25 cellular contexts compared by ENCODE assay signal in genomic region chr6:123681957-123682462, GRCh38. TPM values are rescaled to one million over a fixed set of nuclear protein-coding genes. Genes with fewer than 3 reads are reported as not detected.
"Had no signal": no experiment of that assay in that cellular context is flagged by ENCODE, and none has a peak within 500 bp of the region (broad histone marks: within the 10 kb centered on the region; RNA-seq: fewer than 3 reads in every experiment).

No MANE protein-coding gene starts in this region.

- H3K27me3 ChIP-seq: gastroesophageal sphincter, right atrium auricular region, spleen, transverse colon had no signal

- ATAC-seq: activated naive CD8-positive, alpha-beta T cell treated with anti-CD3 and anti-CD28 coated beads, Interleukin-2, amount 50 U/mL, for 24 hours; gastroesophageal sphincter; naive thymus-derived CD4-positive, alpha-beta T cell had no signal

- H3K9me3 ChIP-seq: gastroesophageal sphincter, right atrium auricular region, spleen, transverse colon had no signal

- H3K4me1 Mint-ChIP-seq: activated CD4-positive, alpha-beta memory T cell treated with anti-CD3 and anti-CD28 coated beads, Interleukin-2, amount 10 ng/mL, durations not matched to agents 7 days and 5 days; activated CD4-positive, alpha-beta T cell treated with anti-CD3 and anti-CD28 coated beads, Interleukin-2, amount 10 ng/mL, durations not matched to agents 7 days and 5 days; activated naive CD4-positive, alpha-beta T cell treated with anti-CD3 and anti-CD28 coated beads, Interleukin-2, amount 50 U/mL, for 24 hours; activated naive CD8-positive, alpha-beta T cell treated with anti-CD3 and anti-CD28 coated beads, Interleukin-2, amount 50 U/mL, for 24 hours; naive thymus-derived CD4-positive, alpha-beta T cell; neural crest cell had no signal

- H3K4me3 Mint-ChIP-seq: activated CD4-positive, alpha-beta memory T cell treated with anti-CD3 and anti-CD28 coated beads, Interleukin-2, amount 10 ng/mL, durations not matched to agents 7 days and 5 days; activated CD4-positive, alpha-beta T cell treated with anti-CD3 and anti-CD28 coated beads, Interleukin-2, amount 10 ng/mL, durations not matched to agents 7 days and 5 days; activated naive CD4-positive, alpha-beta T cell treated with anti-CD3 and anti-CD28 coated beads, Interleukin-2, amount 50 U/mL, for 24 hours; activated naive CD8-positive, alpha-beta T cell treated with anti-CD3 and anti-CD28 coated beads, Interleukin-2, amount 50 U/mL, for 24 hours; naive thymus-derived CD4-positive, alpha-beta T cell; neural crest cell had no signal

- DNase-seq: activated CD4-positive, alpha-beta memory T cell treated with anti-CD3 and anti-CD28 coated beads, Interleukin-2, amount 10 ng/mL, durations not matched to agents 7 days and 5 days; activated CD4-positive, alpha-beta T cell treated with anti-CD3 and anti-CD28 coated beads for 1 hour; activated CD4-positive, alpha-beta T cell treated with anti-CD3 and anti-CD28 coated beads, Interleukin-2, amount 10 ng/mL, durations not matched to agents 7 days and 5 days; activated naive CD8-positive, alpha-beta T cell treated with anti-CD3 and anti-CD28 coated beads, Interleukin-2, amount 50 U/mL, for 24 hours; activated T-cell treated with anti-CD3 and anti-CD28 coated beads, Interleukin-2, amount 50 U/mL, for 48 hours; amygdala; central memory CD4-positive, alpha-beta T cell; hippocampal formation; kidney; midbrain; naive thymus-derived CD4-positive, alpha-beta T cell; nucleus accumbens; spleen; stimulated activated naive CD4-positive, alpha-beta T cell; transverse colon had no signal

- H3K27ac Mint-ChIP-seq: activated CD4-positive, alpha-beta memory T cell treated with anti-CD3 and anti-CD28 coated beads, Interleukin-2, amount 10 ng/mL, durations not matched to agents 7 days and 5 days; activated CD4-positive, alpha-beta T cell treated with anti-CD3 and anti-CD28 coated beads, Interleukin-2, amount 10 ng/mL, durations not matched to agents 7 days and 5 days; activated naive CD4-positive, alpha-beta T cell treated with anti-CD3 and anti-CD28 coated beads, Interleukin-2, amount 50 U/mL, for 24 hours; activated naive CD8-positive, alpha-beta T cell treated with anti-CD3 and anti-CD28 coated beads, Interleukin-2, amount 50 U/mL, for 24 hours; activated T-helper 2 cell treated with anti-CD3 and anti-CD28 coated beads, Interferon-gamma antibody, Interleukin-2, Interleukin-4, amounts not matched to agents 10 μg/mL and 5 μg/mL and 100 μg/mL, durations not matched to agents 14 hours and 24 hours and 36 hours; naive thymus-derived CD4-positive, alpha-beta T cell had no signal

- H3K27ac ChIP-seq: gastroesophageal sphincter, parathyroid adenoma, right atrium auricular region, spleen, transverse colon had no signal

- H3K9me3 Mint-ChIP-seq: activated CD4-positive, alpha-beta memory T cell treated with anti-CD3 and anti-CD28 coated beads, Interleukin-2, amount 10 ng/mL, durations not matched to agents 7 days and 5 days; activated CD4-positive, alpha-beta T cell treated with anti-CD3 and anti-CD28 coated beads, Interleukin-2, amount 10 ng/mL, durations not matched to agents 7 days and 5 days; activated naive CD4-positive, alpha-beta T cell treated with anti-CD3 and anti-CD28 coated beads, Interleukin-2, amount 50 U/mL, for 24 hours; activated naive CD8-positive, alpha-beta T cell treated with anti-CD3 and anti-CD28 coated beads, Interleukin-2, amount 50 U/mL, for 24 hours; activated T-helper 2 cell treated with anti-CD3 and anti-CD28 coated beads, Interferon-gamma antibody, Interleukin-2, Interleukin-4, amounts not matched to agents 10 μg/mL and 5 μg/mL and 100 μg/mL, durations not matched to agents 14 hours and 24 hours and 36 hours; neural crest cell had no signal

- H3K4me3 ChIP-seq: gastroesophageal sphincter, right atrium auricular region, spleen, transverse colon had no signal

- H3K4me1 ChIP-seq: gastroesophageal sphincter, parathyroid adenoma, right atrium auricular region, spleen, transverse colon had no signal

- H3K36me3 Mint-ChIP-seq: activated naive CD4-positive, alpha-beta T cell treated with anti-CD3 and anti-CD28 coated beads, Interleukin-2, amount 50 U/mL, for 24 hours; naive thymus-derived CD4-positive, alpha-beta T cell had no signal

- H3K27me3 Mint-ChIP-seq: activated CD4-positive, alpha-beta memory T cell treated with anti-CD3 and anti-CD28 coated beads, Interleukin-2, amount 10 ng/mL, durations not matched to agents 7 days and 5 days; activated CD4-positive, alpha-beta T cell treated with anti-CD3 and anti-CD28 coated beads, Interleukin-2, amount 10 ng/mL, durations not matched to agents 7 days and 5 days; activated naive CD4-positive, alpha-beta T cell treated with anti-CD3 and anti-CD28 coated beads, Interleukin-2, amount 50 U/mL, for 24 hours; activated naive CD8-positive, alpha-beta T cell treated with anti-CD3 and anti-CD28 coated beads, Interleukin-2, amount 50 U/mL, for 24 hours; naive thymus-derived CD4-positive, alpha-beta T cell had no signal

- FAIRE-seq: endothelial cell of umbilical vein, kidney had no signal

- H3K79me2 ChIP-seq: parathyroid adenoma had no signal

- H3K36me3 ChIP-seq: gastroesophageal sphincter, right atrium auricular region, spleen, transverse colon had no signal

- H2AFZ ChIP-seq: parathyroid adenoma had no signal

RNA-seq across cellular contexts. Expression of gene TRDN, which starts 45.3 kb away (rescaled TPM):
- total RNA-seq: activated CD4-positive, alpha-beta memory T cell treated with anti-CD3 and anti-CD28 coated beads, Interleukin-2, amount 10 ng/mL, durations not matched to agents 7 days and 5 days; activated CD4-positive, alpha-beta T cell treated with anti-CD3 and anti-CD28 coated beads, Interleukin-2, amount 10 ng/mL, durations not matched to agents 7 days and 5 days; activated T-helper 2 cell treated with anti-CD3 and anti-CD28 coated beads, Interferon-gamma antibody, Interleukin-2, Interleukin-4, amounts not matched to agents 10 μg/mL and 5 μg/mL and 100 μg/mL, durations not matched to agents 14 hours and 24 hours and 36 hours; endothelial cell of umbilical vein; fibroblast of lung; fibroblast of villous mesenchyme; gastroesophageal sphincter; naive thymus-derived CD4-positive, alpha-beta T cell; neural crest cell; pulmonary artery endothelial cell; spleen had no signal
- polyA plus RNA-seq: endothelial cell of umbilical vein; fibroblast of lung; naive thymus-derived CD4-positive, alpha-beta T cell had no signal
